7 cellular contexts compared by ENCODE assay signal in genomic region chr17:10663231-10663630, GRCh38.
"Had no signal": no experiment of that assay in that cellular context is flagged by ENCODE, and none has a peak within 500 bp of the region (broad histone marks: within the 10 kb centered on the region; RNA-seq: fewer than 3 reads in every experiment).

No MANE protein-coding gene starts in this region.

- H3K27me3 Mint-ChIP-seq: IgD-negative memory B cell had no signal

- H3K4me3 ChIP-seq: K562 had no signal

- H3K9me3 Mint-ChIP-seq: IgD-negative memory B cell had no signal

- ATAC-seq: HepG2, K562 had no signal

- DNase-seq: IMR-90, KBM-7 had no signal

- H3K27ac Mint-ChIP-seq: IgD-negative memory B cell had no signal

- H3K4me1 Mint-ChIP-seq: IgD-negative memory B cell had no signal

- FAIRE-seq: HepG2, HTR-8/SVneo, K562 had no signal

- H3K27ac ChIP-seq: HL-60 had no signal

- H3K4me3 Mint-ChIP-seq: IgD-negative memory B cell had no signal
